13 cellular contexts compared by ENCODE assay signal in the genomic region with DNA sequence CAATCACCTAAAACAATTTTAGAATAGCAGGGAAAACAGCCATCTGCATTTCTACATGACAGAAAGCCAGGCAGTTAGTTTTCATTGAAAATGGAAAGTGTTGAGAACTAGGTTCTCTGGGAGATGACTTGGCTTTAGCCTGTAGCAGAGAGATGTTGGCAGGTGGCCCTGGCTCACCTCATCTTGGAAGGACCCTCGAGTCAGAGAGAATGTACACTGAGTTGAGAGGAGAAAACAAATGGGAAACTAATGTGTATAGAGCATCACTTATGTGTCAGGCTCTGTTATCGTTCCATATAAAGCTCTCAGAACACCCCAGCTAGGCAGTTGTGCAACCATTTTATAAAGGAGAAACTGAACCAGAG. TPM values are rescaled to one million over a fixed set of nuclear protein-coding genes. Genes with fewer than 3 reads are reported as not detected.
DNase-seq lines count a peak whose midpoint lies in the region; ATAC-seq, FAIRE-seq and TF ChIP-seq lines count a peak whose summit lies in the region.
"Had no signal": no experiment of that assay in that cellular context is flagged by ENCODE, and none has a peak within 500 bp of the region (broad histone marks: within the 10 kb centered on the region; RNA-seq: fewer than 3 reads in every experiment).

No MANE protein-coding gene starts in this region.

- TF ChIP-seq CTCF in SU-DHL-6 (IDR thresholded peaks at IDR 0.05; ENCODE audit: insufficient read depth, low read length, poor library complexity, severe bottlenecking): no peak

- no peaks in the 10 kb centered on the region for H3K27me3 Mint-ChIP-seq in T-helper 1 cell treated with Interleukin-12 subunit alpha and Interleukin-12 subunit beta and Interleukin-4 antibody, amounts not matched to agents 30 μg/mL and 1 μg/mL, for 36 hours (ENCODE audit: low read depth)

- no peak overlapping the region for H3K4me3 ChIP-seq in SU-DHL-6 (ENCODE audit: insufficient read depth, low read length, poor library complexity, severe bottlenecking)
- H3K4me3 ChIP-seq in stomach smooth muscle (ENCODE audit: low read length in 2 of 2): no peak overlapping the region
- H3K4me3 ChIP-seq: mucosa of descending colon, skin epidermis had no signal

- no peak for FAIRE-seq in GM12891 (lab: Jason Lieb, UNC)

- H3K9me2 ChIP-seq in SU-DHL-6 (replicated peaks; ENCODE audit: insufficient read depth, low read length): no peaks in the 10 kb centered on the region

- no peak overlapping the region for H3K9ac ChIP-seq in SU-DHL-6 (ENCODE audit: low read length)
- no peak overlapping the region for H3K9ac ChIP-seq in stomach smooth muscle (ENCODE audit: low read length in 2 of 2)

- no peak overlapping the region for H3K4me2 ChIP-seq in SU-DHL-6 (ENCODE audit: low read depth, low read length, poor library complexity, severe bottlenecking)

- peaks cover 27% of the 10 kb centered on the region for H3F3A ChIP-seq in SU-DHL-6 (ENCODE audit: insufficient read depth)

- intact Hi-C loops in left ventricle myocardium superior (cut with micrococcal nuclease): loop anchor here (10.0 kb wide), 1 partner anchor 49 kb away; a partner anchor contains a TSS

- ATAC-seq in left ventricle myocardium superior: no peak
- no peak for ATAC-seq in GM18873 (IDR thresholded peaks at IDR 0.05; ENCODE audit: low FRiP score, unreplicated experiment)
- ATAC-seq: mucosa of descending colon had no signal

- no peak overlapping the region for H2AFZ ChIP-seq in SU-DHL-6 (ENCODE audit: low read depth, low read length, severe bottlenecking)

- H3K27ac Mint-ChIP-seq in T-helper 1 cell treated with Interleukin-12 subunit alpha and Interleukin-12 subunit beta and Interleukin-4 antibody, amounts not matched to agents 30 μg/mL and 1 μg/mL, for 36 hours: peak overlapping the region; percentile 52

- H3K79me2 ChIP-seq in SU-DHL-6 (ENCODE audit: insufficient read depth, low read length): peaks cover 95% of the 10 kb centered on the region

- H3K36me3 Mint-ChIP-seq in T-helper 1 cell treated with Interleukin-12 subunit alpha and Interleukin-12 subunit beta and Interleukin-4 antibody, amounts not matched to agents 30 μg/mL and 1 μg/mL, for 36 hours (ENCODE audit: low read depth): peaks cover 51% of the 10 kb centered on the region

- H3K4me1 ChIP-seq in stomach smooth muscle (ENCODE audit: control insufficient read depth, insufficient read depth, low read length): peaks cover 52% of the 10 kb centered on the region

- no peaks in the 10 kb centered on the region; the same call in 1 of the 2 replicates for H4K20me1 ChIP-seq in SU-DHL-6 (ENCODE audit: low read depth, low read length)

- H3K27me3 ChIP-seq in SU-DHL-6 (ENCODE audit: low read length): no peaks in the 10 kb centered on the region
- no peaks in the 10 kb centered on the region for H3K27me3 ChIP-seq in stomach smooth muscle (ENCODE audit: control insufficient read depth in 1 of 2, insufficient read depth in 2 of 2, low read length in 2 of 2)

- TF ChIP-seq POLR2A in GM12891 (IDR thresholded peaks at IDR 0.05; ENCODE audit: low read depth, low read length): no peak

- peaks cover 4% of the 10 kb centered on the region for H3K9me3 Mint-ChIP-seq in T-helper 1 cell treated with Interleukin-12 subunit alpha and Interleukin-12 subunit beta and Interleukin-4 antibody, amounts not matched to agents 30 μg/mL and 1 μg/mL, for 36 hours

- H3K36me3 ChIP-seq in SU-DHL-6 (ENCODE audit: low read length) (peaks cover 12% of the 10 kb centered on the region; the same call in 1 of the 2 replicates), stomach smooth muscle (ENCODE audit: control insufficient read depth in 2 of 2, insufficient read depth in 2 of 2, low read length in 2 of 2) (peaks cover 0 to 4% of the 10 kb centered on the region in 2 donors)

- no peak for DNase-seq in T-helper 1 cell
- peak; percentile 58 for DNase-seq in left ventricle myocardium superior
- no peak for DNase-seq in 8988T
- DNase-seq in GM12891 (ENCODE audit: insufficient read length, low spot score): no peak
- DNase-seq: EL, mucosa of descending colon, NCI-H187 treated with DMSO at 0.1 percent for 48 hours, OCI-M1 had no signal

- H3K4me1 Mint-ChIP-seq in T-helper 1 cell treated with Interleukin-12 subunit alpha and Interleukin-12 subunit beta and Interleukin-4 antibody, amounts not matched to agents 30 μg/mL and 1 μg/mL, for 36 hours (ENCODE audit: low read depth): peaks cover 88% of the 10 kb centered on the region

- H3K27ac ChIP-seq in SU-DHL-6 (ENCODE audit: low read depth, low read length) (peak overlapping the region; percentile 20; the same call in 1 of the 2 replicates), stomach smooth muscle (ENCODE audit: low read length) (peak overlapping the region; percentile 33)

- H3K9me3 ChIP-seq in SU-DHL-6 (ENCODE audit: insufficient read depth, low read length): no peaks in the 10 kb centered on the region
- H3K9me3 ChIP-seq in stomach smooth muscle (ENCODE audit: control insufficient read depth in 2 of 2, low read length in 2 of 2): no peaks in the 10 kb centered on the region
- H3K9me3 ChIP-seq: mucosa of descending colon had no signal

- H3K4me3 Mint-ChIP-seq in T-helper 1 cell treated with Interleukin-12 subunit alpha and Interleukin-12 subunit beta and Interleukin-4 antibody, amounts not matched to agents 30 μg/mL and 1 μg/mL, for 36 hours: no peak overlapping the region

TF ChIP-seq in GM12891, 5 proteins besides CTCF, POLR2A, EP300 and RAD21:
- TF ChIP-seq TAF1 (IDR thresholded peaks at IDR 0.05; ENCODE audit: low read depth, low read length) (no peak), POU2F2 (IDR thresholded peaks at IDR 0.05; ENCODE audit: low read depth, low read length) (no peak), SPI1 (IDR thresholded peaks at IDR 0.05; ENCODE audit: low read depth, low read length) (no peak), POLR2AphosphoS5 (IDR thresholded peaks at IDR 0.05; ENCODE audit: low read depth, low read length) (no peak), PAX5 (IDR thresholded peaks at IDR 0.05; ENCODE audit: insufficient read depth, low read length, severe bottlenecking) (no peak)

RNA-seq across cellular contexts. Expression of a gene that starts 51.9 kb away (rescaled TPM):
- 21.4 TPM for total RNA-seq in left ventricle myocardium superior
- 24.1 TPM for polyA plus RNA-seq in GM12891 (2012; ENCODE audit: low read depth, missing spikeins)
